ENCODE assay signal across 13 cellular contexts in genomic region chr20:34082232-34082887, GRCh38. TPM values are rescaled to one million over a fixed set of nuclear protein-coding genes. Genes with fewer than 3 reads are reported as not detected.
DNase-seq lines count a peak whose midpoint lies in the region; ATAC-seq and TF ChIP-seq lines count a peak whose summit lies in the region.
"Had no signal": no experiment of that assay in that cellular context is flagged by ENCODE, and none has a peak within 500 bp of the region (broad histone marks: within the 10 kb centered on the region; RNA-seq: fewer than 3 reads in every experiment).

No MANE protein-coding gene starts in this region.

- peaks cover 18 to 21% (median 20%) of the 10 kb centered on the region in 3 donors for H3K4me1 Mint-ChIP-seq in IgD-negative memory B cell
- H3K4me1 Mint-ChIP-seq: neural progenitor cell had no signal

- H3K9me3 ChIP-seq in esophagus muscularis mucosa, result no peaks in the 10 kb centered on the region

- H3K4me1 ChIP-seq in ACC112 (ENCODE audit: control insufficient read depth, insufficient read depth, low read length, unreplicated experiment), result peaks cover 20% of the 10 kb centered on the region
- H3K4me1 ChIP-seq in esophagus muscularis mucosa, result peaks cover 18 to 32% (median 18%) of the 10 kb centered on the region in 4 donors
- H3K4me1 ChIP-seq: foreskin keratinocyte, neural progenitor cell had no signal

- H3K4me3 ChIP-seq in ACC112 (ENCODE audit: low read depth, low read length) (no peak overlapping the region), esophagus muscularis mucosa (no peak overlapping the region)
- H3K4me3 ChIP-seq: neural progenitor cell had no signal

- peaks cover 6% of the 10 kb centered on the region for H3K36me3 Mint-ChIP-seq in IgD-negative memory B cell

- 85% methylated on average over 6 of the region's 8 CpGs for WGBS in esophagus muscularis mucosa

- no peak for TF ChIP-seq CTCF in esophagus muscularis mucosa (IDR thresholded peaks at IDR 0.05)

- TF ChIP-seq EP300 in esophagus muscularis mucosa (IDR thresholded peaks at IDR 0.05), result no peak

- peak overlapping the region; percentile 70 for H3K27ac ChIP-seq in ACC112 (ENCODE audit: low read depth, low read length)
- H3K27ac ChIP-seq in esophagus muscularis mucosa (replicated peaks in 1 of 4), result peak overlapping the region; percentile 30 to 56 (median 54)
- H3K27ac ChIP-seq: foreskin keratinocyte, neural progenitor cell had no signal

- no peak for TF ChIP-seq POLR2A in esophagus muscularis mucosa (IDR thresholded peaks at IDR 0.05; ENCODE audit: low read depth)

- H3K79me2 ChIP-seq in ACC112 (ENCODE audit: control insufficient read depth, insufficient read depth, low read length, unreplicated experiment), result no peaks in the 10 kb centered on the region

- H3K27me3 ChIP-seq in ACC112 (ENCODE audit: insufficient read depth, low read length), result no peaks in the 10 kb centered on the region
- H3K27me3 ChIP-seq in esophagus muscularis mucosa, result no peaks in the 10 kb centered on the region
- H3K27me3 ChIP-seq: foreskin keratinocyte, neural progenitor cell had no signal

- DNase-seq in esophagus muscularis mucosa (ENCODE audit: extremely low spot score) (no peak), sciatic nerve (ENCODE audit: low spot score) (no peak), cerebellar cortex (ENCODE audit: low spot score) (no peak), foreskin melanocyte (no peak), HCEC 1CT (no peak)
- DNase-seq: activated CD4-positive, alpha-beta T cell treated with anti-CD3 and anti-CD28 coated beads for 1 hour; effector CD4-positive, alpha-beta T cell; SW 1271 had no signal

- H3K4me3 Mint-ChIP-seq in IgD-negative memory B cell, result peak overlapping the region in 2 of 4 donors; percentile 60 to 71
- H3K4me3 Mint-ChIP-seq: neural progenitor cell had no signal

- no peak overlapping the region for H2AFZ ChIP-seq in ACC112 (ENCODE audit: low read length, unreplicated experiment)
- H2AFZ ChIP-seq: neural progenitor cell had no signal

- H3K36me3 ChIP-seq in ACC112 (ENCODE audit: insufficient read depth, low read length), result peaks cover 8% of the 10 kb centered on the region; the same call in 1 of the 2 replicates
- H3K36me3 ChIP-seq in esophagus muscularis mucosa, result peaks cover 6 to 83% (median 70%) of the 10 kb centered on the region in 4 donors
- H3K36me3 ChIP-seq: neural progenitor cell had no signal

- ATAC-seq in sciatic nerve (peak; percentile 6), HG02970 (IDR thresholded peaks at IDR 0.05; ENCODE audit: low FRiP score, unreplicated experiment) (no peak)

- intact Hi-C loops in esophagus muscularis mucosa (cut with DNase I) (no loop called here), sciatic nerve (cut with DNase I) (no loop called here)

- H3K27me3 Mint-ChIP-seq in IgD-negative memory B cell, result no peaks in the 10 kb centered on the region

- no peaks in the 10 kb centered on the region for H3K9me3 Mint-ChIP-seq in IgD-negative memory B cell
- H3K9me3 Mint-ChIP-seq: neural progenitor cell had no signal

- H3K27ac Mint-ChIP-seq in IgD-negative memory B cell, result peak overlapping the region in 2 of 3 donors; percentile 74 to 82
- H3K27ac Mint-ChIP-seq: neural progenitor cell had no signal

RNA-seq across cellular contexts. Expression of gene EIF2S2, which starts 29.7 kb away (rescaled TPM):
- polyA plus RNA-seq in IgD-negative memory B cell, result 22.8 TPM
- total RNA-seq in esophagus muscularis mucosa (10 to 100 TPM; 48.6 to 64.2 (median 58.7) TPM), sciatic nerve (44.8 TPM)
